Comparison of ENCODE assay signal across 25 cellular contexts in genomic region chr17:39327109-39327508, GRCh38.
DNase-seq lines count a peak whose midpoint lies in the region; ATAC-seq, FAIRE-seq and TF ChIP-seq lines count a peak whose summit lies in the region.
"Had no signal": no experiment of that assay in that cellular context is flagged by ENCODE, and none has a peak within 500 bp of the region (broad histone marks: within the 10 kb centered on the region; RNA-seq: fewer than 3 reads in every experiment).

No MANE protein-coding gene starts in this region.

- peak overlapping the region; percentile 54 for H3K27ac Mint-ChIP-seq in T-helper 17 cell
- H3K27ac Mint-ChIP-seq in type B pancreatic cell, result no peak overlapping the region

- FAIRE-seq in HepG2 (lab: Jason Lieb, UNC), result no peak
- FAIRE-seq: A549, GM12891, GM18507, H1 had no signal

- no peaks in the 10 kb centered on the region for H4K20me1 ChIP-seq in HepG2 (ENCODE audit: insufficient read depth, low read length)
- H4K20me1 ChIP-seq: BLaER1 treated with 17β-estradiol and CSF1 and Interleukin-3, amounts not matched to agents 10 nM and 100 nM had no signal

- H3K4me2 ChIP-seq in HepG2 (ENCODE audit: low read depth, low read length), result no peak overlapping the region
- H3K4me2 ChIP-seq: A549 had no signal

- no peak overlapping the region for H3K9ac ChIP-seq in HepG2 (ENCODE audit: insufficient read depth, low read depth, low read length)
- H3K9ac ChIP-seq: BLaER1 treated with 17β-estradiol and CSF1 and Interleukin-3, amounts not matched to agents 10 nM and 100 nM; GM23248 had no signal

- TF ChIP-seq CTCF in HepG2 (CRISPR knock-in tag; IDR thresholded peaks at IDR 0.05) (no peak), right lobe of liver (IDR thresholded peaks at IDR 0.05) (no peak), type B pancreatic cell (conservative IDR thresholded peaks at IDR 0.05) (no peak)

- no peak for ATAC-seq in HepG2
- no peak for ATAC-seq in right lobe of liver
- ATAC-seq in T-helper 17 cell, result no peak
- peak; percentile 73 for ATAC-seq in left colon
- ATAC-seq in GM19397 (IDR thresholded peaks at IDR 0.05; ENCODE audit: unreplicated experiment), result no peak
- ATAC-seq: A549 had no signal

- H3K27me3 Mint-ChIP-seq in T-helper 17 cell (no peaks in the 10 kb centered on the region), type B pancreatic cell (no peaks in the 10 kb centered on the region)
- H3K27me3 Mint-ChIP-seq: CD4-positive, alpha-beta memory T cell had no signal

- peaks cover 8% of the 10 kb centered on the region for H3K4me1 ChIP-seq in HepG2 (ENCODE audit: insufficient read depth, low read length)
- H3K4me1 ChIP-seq in right lobe of liver, result peaks cover 0 to 16% (median 2%) of the 10 kb centered on the region in 4 donors
- H3K4me1 ChIP-seq: BE2C had no signal

- H3K9me3 Mint-ChIP-seq in type B pancreatic cell, result no peaks in the 10 kb centered on the region
- H3K9me3 Mint-ChIP-seq: CD4-positive, alpha-beta memory T cell had no signal

- TF ChIP-seq RAD21 in HepG2 (CRISPR knock-in tag; IDR thresholded peaks at IDR 0.05), result no peak

- H3K4me3 Mint-ChIP-seq in T-helper 17 cell (no peak overlapping the region), type B pancreatic cell (no peak overlapping the region)
- H3K4me3 Mint-ChIP-seq: CD4-positive, alpha-beta memory T cell had no signal

- POLR2A ChIA-PET in HepG2 (lab: Yijun Ruan, JAX), result no interaction called here

- no TSS peak for BruUV-seq in HepG2 (replicated peaks; lab: Mats Ljungman, UMichigan)

- no peak overlapping the region for H2AFZ ChIP-seq in HepG2 (ENCODE audit: low read length)
- H2AFZ ChIP-seq: GM23248 had no signal

- H3K4me3 ChIP-seq in HepG2 (replicated peaks in 1 of 3; ENCODE audit: insufficient read depth in 1 of 3, low read depth in 2 of 3, low read length in 3 of 3) (no peak overlapping the region), right lobe of liver (no peak overlapping the region)
- H3K4me3 ChIP-seq: A549; BLaER1 treated with 17β-estradiol and CSF1 and Interleukin-3, amounts not matched to agents 10 nM and 100 nM; GM23248 had no signal

- H3K9me3 ChIP-seq in HepG2 (ENCODE audit: low read length) (no peaks in the 10 kb centered on the region), right lobe of liver (no peaks in the 10 kb centered on the region), T-helper 17 cell (ENCODE audit: control insufficient read depth, low read length, poor library complexity, severe bottlenecking) (no peaks in the 10 kb centered on the region)
- H3K9me3 ChIP-seq: A549; BE2C; BLaER1 treated with 17β-estradiol and CSF1 and Interleukin-3, amounts not matched to agents 10 nM and 100 nM had no signal

- CTCF ChIA-PET in HepG2 (lab: Yijun Ruan, JAX; ENCODE audit: low intra/inter-chr PET ratio, low total read pairs), result no interaction called here

- no peaks in the 10 kb centered on the region for H3K27me3 ChIP-seq in HepG2 (ENCODE audit: control insufficient read depth in 1 of 2, insufficient read depth in 2 of 2, low read length in 2 of 2)
- no peaks in the 10 kb centered on the region for H3K27me3 ChIP-seq in right lobe of liver
- H3K27me3 ChIP-seq: BE2C; BLaER1 treated with 17β-estradiol and CSF1 and Interleukin-3, amounts not matched to agents 10 nM and 100 nM had no signal

- TF ChIP-seq EP300 in HepG2 (IDR thresholded peaks at IDR 0.05; ENCODE audit: low read depth in 2 of 2, low read length in 2 of 2) (no peak), HepG2 (CRISPR knock-in tag; IDR thresholded peaks at IDR 0.05; ENCODE audit: borderline replicate concordance) (no peak)

- H3K27ac ChIP-seq in HepG2 (ENCODE audit: extremely low read length, insufficient read depth, low read length), result no peak overlapping the region
- no peak overlapping the region for H3K27ac ChIP-seq in right lobe of liver
- H3K27ac ChIP-seq: A549; BLaER1 treated with 17β-estradiol and CSF1 and Interleukin-3, amounts not matched to agents 10 nM and 100 nM; GM23248 had no signal

- H3K36me3 ChIP-seq in HepG2 (replicated peaks in 1 of 2; ENCODE audit: control insufficient read depth in 1 of 2, insufficient read depth in 2 of 2, low read length in 2 of 2), result 0 out of 5 replicates have a peak, but pooled peaks cover 0 to 7% of the 10 kb centered on the region in 2 experiments
- no peaks in the 10 kb centered on the region for H3K36me3 ChIP-seq in right lobe of liver
- H3K36me3 ChIP-seq: BE2C had no signal

- TF ChIP-seq POLR2A in HepG2 (IDR thresholded peaks at IDR 0.05; ENCODE audit: insufficient read depth in 1 of 2, low read depth in 2 of 2, low read length in 2 of 2) (no peak), right lobe of liver (IDR thresholded peaks at IDR 0.05) (no peak)

- H3K36me3 Mint-ChIP-seq in T-helper 17 cell (ENCODE audit: low read depth), result no peaks in the 10 kb centered on the region
- H3K36me3 Mint-ChIP-seq in type B pancreatic cell, result peaks cover 10% of the 10 kb centered on the region

- intact Hi-C loops in HepG2 (cut with micrococcal nuclease; ENCODE audit: unreplicated experiment) (no loop called here), right lobe of liver (cut with DNase I) (no loop called here), left colon (cut with DNase I, micrococcal nuclease) (no loop called here)

- no peak for DNase-seq in HepG2 (ENCODE audit: low spot score)
- DNase-seq in right lobe of liver, result no peak
- DNase-seq in T-helper 17 cell, result no peak
- DNase-seq in left colon, result no peak
- DNase-seq in activated CD4-positive, alpha-beta T cell treated with anti-CD3 and anti-CD28 coated beads, Interleukin-2, amount 50 U/mL, for 1 hour, result no peak
- no peak for DNase-seq in type B pancreatic cell (ENCODE audit: extremely low spot score, unreplicated experiment)
- DNase-seq: 8988T; ACHN; AML-193; BE2C; Calu3; CD4-positive, alpha-beta memory T cell; COR-L47; DMS53; DMS79 treated with DMSO at 0.1 percent for 48 hours; GF-D8; GM23248; H7; HCEC 1CT had no signal

- H3K4me1 Mint-ChIP-seq in T-helper 17 cell (peaks cover 5% of the 10 kb centered on the region), type B pancreatic cell (ENCODE audit: unreplicated experiment) (no peaks in the 10 kb centered on the region)

- WGBS in HepG2 (ENCODE audit: low lambda C conversion rate), result 94% methylated on average over 4 of the region's 4 CpGs
- 95% methylated on average over 4 of the region's 4 CpGs for WGBS in right lobe of liver (ENCODE audit: insufficient coverage, low coverage, low lambda C conversion rate, missing lambda C conversion rate)

- no peaks in the 10 kb centered on the region for H3K79me2 ChIP-seq in HepG2 (ENCODE audit: insufficient read depth, low read length)

- in situ Hi-C loops in HepG2 (cut with HindIII; ENCODE audit: extremely low pct_ligation_motif_present, low pct_unique_long_range_greater_than_20kb), result no loop called here

TF ChIP-seq in HepG2, 621 proteins besides CTCF, POLR2A, EP300 and RAD21:
- TF ChIP-seq ZNF609 (CRISPR knock-in tag; IDR thresholded peaks at IDR 0.05; ENCODE audit: borderline replicate concordance) (no peak), BCL6 (CRISPR knock-in tag; IDR thresholded peaks at IDR 0.05) (0 out of 2 replicates have a peak, but pooled peaks have one; percentile 35), IRX3 (CRISPR knock-in tag; IDR thresholded peaks at IDR 0.05; ENCODE audit: borderline replicate concordance, low read depth) (no peak), TBL1XR1 (IDR thresholded peaks at IDR 0.05; ENCODE audit: borderline replicate concordance, low read length, partially characterized antibody) (no peak)
